In the genomic region with DNA sequence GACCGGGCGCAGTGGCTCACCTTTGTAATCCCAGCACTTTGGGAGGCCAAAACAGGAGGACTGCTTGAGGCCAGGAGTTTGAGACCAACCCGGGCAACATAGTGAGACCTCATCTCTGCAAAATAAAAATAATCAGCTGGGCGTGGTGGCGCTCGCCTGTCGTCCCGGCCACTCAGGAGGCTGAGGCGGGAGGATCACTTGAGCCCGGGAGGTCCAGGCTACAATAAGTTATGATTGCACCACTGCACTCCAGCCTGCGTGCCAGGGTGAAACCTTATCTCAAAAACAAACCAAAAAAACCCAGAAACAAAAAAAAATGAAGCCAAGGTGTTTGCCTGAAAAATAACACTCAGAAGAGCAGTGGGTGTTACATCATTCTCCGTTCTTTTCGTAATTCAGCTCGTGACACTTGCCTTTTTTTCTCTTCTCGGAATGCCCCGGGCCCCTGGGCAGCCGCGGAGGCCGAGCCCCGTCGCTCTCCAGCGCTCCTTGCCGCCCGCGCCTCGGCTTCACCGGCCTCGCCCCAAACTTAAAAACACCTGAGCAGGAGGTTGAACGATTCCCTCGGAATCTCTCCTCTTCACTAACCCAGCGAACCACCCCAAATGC, we compare ENCODE assay signal across 8 cellular contexts. TPM values are rescaled to one million over a fixed set of nuclear protein-coding genes. Genes with fewer than 3 reads are reported as not detected.
DNase-seq lines count a peak whose midpoint lies in the region; ATAC-seq, FAIRE-seq and TF ChIP-seq lines count a peak whose summit lies in the region.

No MANE protein-coding gene starts in this region.

- H3K4me1 Mint-ChIP-seq in GM23338: peaks cover 33% of the 10 kb centered on the region
- peaks cover 28% of the 10 kb centered on the region for H3K4me1 Mint-ChIP-seq in astrocyte (ENCODE audit: low read depth, unreplicated experiment)

- H3K4me1 ChIP-seq in GM23338 (ENCODE audit: insufficient read depth): peaks cover 32% of the 10 kb centered on the region
- H3K4me1 ChIP-seq in NT2/D1 (ENCODE audit: insufficient read depth, insufficient read length): no peaks in the 10 kb centered on the region
- peaks cover 37% of the 10 kb centered on the region for H3K4me1 ChIP-seq in astrocyte (ENCODE audit: insufficient read depth, low read length)

- H3K9me3 Mint-ChIP-seq in GM23338 (no peaks in the 10 kb centered on the region), astrocyte (ENCODE audit: unreplicated experiment) (peaks cover 2% of the 10 kb centered on the region)

- H3K27me3 ChIP-seq in GM23338 (ENCODE audit: insufficient read depth) (no peaks in the 10 kb centered on the region), NT2/D1 (ENCODE audit: insufficient read depth, insufficient read length) (no peaks in the 10 kb centered on the region), astrocyte (ENCODE audit: insufficient read depth, low read length) (no peaks in the 10 kb centered on the region)

- H3K27me3 Mint-ChIP-seq in GM23338 (ENCODE audit: insufficient read depth, low read depth, poor library complexity) (peaks cover 12% of the 10 kb centered on the region), astrocyte (ENCODE audit: low read depth, unreplicated experiment) (no peaks in the 10 kb centered on the region)

- peak; percentile 43 for DNase-seq in DMS53 treated with DMSO at 0.1 percent for 48 hours (lab: John Stamatoyannopoulos, UW; ENCODE audit: unreplicated experiment)
- DNase-seq in GM23338 (ENCODE audit: low spot score): peak; percentile 55
- DNase-seq in NT2/D1 (ENCODE audit: low read depth, low spot score): no peak
- DNase-seq in astrocyte (ENCODE audit: low read depth): no peak
- peak; percentile 63 for DNase-seq in iris pigment epithelial cell (ENCODE audit: low read depth)
- DNase-seq in stimulated activated naive CD4-positive, alpha-beta T cell (lab: John Stamatoyannopoulos, UW): peak in 4 of 6 experiments; percentile 45 to 76 (median 52)
- DNase-seq in NCI-H2029 (lab: John Stamatoyannopoulos, UW): no peak

- no peak for FAIRE-seq in astrocyte (lab: Jason Lieb, UNC)

- ATAC-seq in GM23338: peak; percentile 28
- ATAC-seq in HG02884 (IDR thresholded peaks at IDR 0.05; ENCODE audit: unreplicated experiment): no peak

- no peaks in the 10 kb centered on the region for H3K9me3 ChIP-seq in NT2/D1 (ENCODE audit: insufficient read depth, low read length)
- no peaks in the 10 kb centered on the region for H3K9me3 ChIP-seq in astrocyte (ENCODE audit: insufficient read depth, low read depth, low read length)

- H3K4me3 ChIP-seq in GM23338: peak overlapping the region; percentile 97
- peak overlapping the region; percentile 98 for H3K4me3 ChIP-seq in NT2/D1 (ENCODE audit: insufficient read length, low read depth)
- peak overlapping the region; percentile 98 for H3K4me3 ChIP-seq in astrocyte (ENCODE audit: insufficient read depth, low read depth, low read length)

- peak overlapping the region; percentile 99 for H3K4me3 Mint-ChIP-seq in GM23338
- H3K4me3 Mint-ChIP-seq in astrocyte (ENCODE audit: unreplicated experiment): peak overlapping the region; percentile 99

- H3K4me2 ChIP-seq in GM23338 (peak overlapping the region; percentile 81), astrocyte (ENCODE audit: low read length) (peak overlapping the region; percentile 87)

- no peaks in the 10 kb centered on the region for H3K9me2 ChIP-seq in GM23338 (ENCODE audit: insufficient read depth)

- H4K20me1 ChIP-seq in GM23338 (replicated peaks; ENCODE audit: insufficient read depth) (peaks cover 32% of the 10 kb centered on the region), astrocyte (ENCODE audit: insufficient read depth, low read length) (peaks cover 34% of the 10 kb centered on the region)

- H3K27ac Mint-ChIP-seq in GM23338 (peak overlapping the region; percentile 93), astrocyte (ENCODE audit: unreplicated experiment) (peak overlapping the region; percentile 93)

- peaks cover 33% of the 10 kb centered on the region for H3F3A ChIP-seq in GM23338 (replicated peaks; ENCODE audit: low read depth)

- H2AFZ ChIP-seq in GM23338: peak overlapping the region; percentile 87; the same call in 1 of the 2 replicates
- peak overlapping the region; percentile 82 for H2AFZ ChIP-seq in astrocyte (ENCODE audit: low read depth, low read length)

- H3K79me2 ChIP-seq in GM23338 (replicated peaks; ENCODE audit: insufficient read depth) (peaks cover 43% of the 10 kb centered on the region), astrocyte (ENCODE audit: insufficient read depth, low read length) (peaks cover 44% of the 10 kb centered on the region)

- peaks cover 25% of the 10 kb centered on the region for H3K36me3 ChIP-seq in GM23338 (ENCODE audit: insufficient read depth)
- H3K36me3 ChIP-seq in NT2/D1 (ENCODE audit: insufficient read depth, insufficient read length, low read length): peaks cover 40% of the 10 kb centered on the region
- H3K36me3 ChIP-seq in astrocyte (ENCODE audit: insufficient read depth, low read length): peaks cover 15% of the 10 kb centered on the region

- H3K36me3 Mint-ChIP-seq in GM23338 (ENCODE audit: low read depth) (peaks cover 43% of the 10 kb centered on the region), astrocyte (ENCODE audit: low read depth, unreplicated experiment) (peaks cover 6% of the 10 kb centered on the region)

- TF ChIP-seq CTCF in GM23338 (conservative IDR thresholded peaks at IDR 0.05; ENCODE audit: low read depth in 2 of 2) (no peak), astrocyte (IDR thresholded peaks at IDR 0.05; ENCODE audit: insufficient read depth, low read depth, low read length) (no peak)

- H3K27ac ChIP-seq in GM23338 (ENCODE audit: low read depth) (peak overlapping the region; percentile 80), astrocyte (ENCODE audit: low read depth, low read length) (peak overlapping the region; percentile 95)

- H3K9ac ChIP-seq in NT2/D1 (ENCODE audit: insufficient read length, low read depth): peak overlapping the region; percentile 99
- H3K9ac ChIP-seq in astrocyte (ENCODE audit: low read length): peak overlapping the region; percentile 100

TF ChIP-seq in GM23338, 12 proteins besides CTCF, POLR2A, EP300 and RAD21 (continues in another document):
- no peak for TF ChIP-seq EZH2 (IDR thresholded peaks at IDR 0.05; ENCODE audit: low read depth, unreplicated experiment)

RNA-seq across cellular contexts. Expression of a gene that starts 17.0 kb away (rescaled TPM):
- total RNA-seq in GM23338 (2014; rRNA removed; shearing (Covaris generic)): 0.38 and 0.50 TPM in 2 replicates
- 1.6 and 2.5 TPM in 2 replicates for polyA plus RNA-seq in GM23338 (2016; fragmentation: Nextera tagmentation; extraction: Ambion mirVana)
- 1.5 and 2.2 TPM in 2 replicates for total RNA-seq in astrocyte

RNA-seq across cellular contexts. Expression of a gene that starts 19.4 kb away (rescaled TPM):
- total RNA-seq in GM23338 (2014; rRNA removed; shearing (Covaris generic)): 1.7 and 2.1 TPM in 2 replicates
- polyA plus RNA-seq in GM23338 (2016; fragmentation: Nextera tagmentation; extraction: Ambion mirVana): 0.85 and 1.2 TPM in 2 replicates
- total RNA-seq in astrocyte: 20.5 and 29.2 TPM in 2 replicates

RNA-seq across cellular contexts. Expression of a gene that starts 28.8 kb away (rescaled TPM):
- 0.31 TPM in 1 of 2 replicates, not detected in the other for total RNA-seq in GM23338 (2014; rRNA removed; shearing (Covaris generic))
- polyA plus RNA-seq in GM23338 (2016; fragmentation: Nextera tagmentation; extraction: Ambion mirVana): not detected in 2 replicates
- total RNA-seq in astrocyte: 0.79 TPM in 1 of 2 replicates, not detected in the other

RNA-seq across cellular contexts. Expression of a gene that starts 55.6 kb away (rescaled TPM):
- 19.5 and 29.5 TPM in 2 replicates for total RNA-seq in GM23338 (2014; rRNA removed; shearing (Covaris generic))
- polyA plus RNA-seq in GM23338 (2016; fragmentation: Nextera tagmentation; extraction: Ambion mirVana): 9.4 and 10.5 TPM in 2 replicates
- total RNA-seq in astrocyte: 27.0 and 30.7 TPM in 2 replicates

Comparison
In these comparisons a context has a peak if more than half of its experiments do, and no peak if none do; other contexts are left out.
1. DNase-seq: peak in DMS53 treated with DMSO at 0.1 percent for 48 hours (single experiment), GM23338 (single experiment), iris pigment epithelial cell (single experiment) and stimulated activated naive CD4-positive, alpha-beta T cell (4 of 6); none in NT2/D1 (single experiment), astrocyte (single experiment) and NCI-H2029 (single experiment).
2. Peak in every context shown above with its lines, with median percentiles within 50 percentile points of each other: H3K4me3 ChIP-seq.